ENCODE assay signal across 13 cellular contexts in genomic region chr10:73797324-73798025, GRCh38.
"Had no signal": no experiment of that assay in that cellular context is flagged by ENCODE, and none has a peak within 500 bp of the region (broad histone marks: within the 10 kb centered on the region; RNA-seq: fewer than 3 reads in every experiment).

No MANE protein-coding gene starts in this region.

- H3K9me3 ChIP-seq: breast epithelium, heart right ventricle, right atrium auricular region, transverse colon had no signal

- DNase-seq: anterior cingulate cortex; heart right ventricle; stimulated activated naive CD4-positive, alpha-beta T cell; substantia nigra; transverse colon had no signal

- H3K4me3 ChIP-seq: breast epithelium, heart right ventricle, right atrium auricular region, smooth muscle cell, transverse colon had no signal

- H3K27ac Mint-ChIP-seq: activated naive CD8-positive, alpha-beta T cell; activated T-helper 2 cell treated with anti-CD3 and anti-CD28 coated beads, Interferon-gamma antibody, Interleukin-2, Interleukin-4, amounts not matched to agents 10 μg/mL and 5 μg/mL and 100 μg/mL, durations not matched to agents 14 hours and 24 hours and 36 hours; memory B cell had no signal

- H3K27me3 ChIP-seq: breast epithelium, heart right ventricle, right atrium auricular region, transverse colon had no signal

- H3K4me2 ChIP-seq: smooth muscle cell had no signal

- H3K9me3 Mint-ChIP-seq: activated T-helper 2 cell treated with anti-CD3 and anti-CD28 coated beads, Interferon-gamma antibody, Interleukin-2, Interleukin-4, amounts not matched to agents 10 μg/mL and 5 μg/mL and 100 μg/mL, durations not matched to agents 14 hours and 24 hours and 36 hours; memory B cell had no signal

- H3K27me3 Mint-ChIP-seq: activated naive CD8-positive, alpha-beta T cell; memory B cell had no signal

- H3K4me1 ChIP-seq: breast epithelium, heart right ventricle, right atrium auricular region, transverse colon had no signal

- H3K27ac ChIP-seq: breast epithelium, heart right ventricle, right atrium auricular region, transverse colon had no signal

- H3K4me3 Mint-ChIP-seq: activated naive CD8-positive, alpha-beta T cell; memory B cell had no signal

- ATAC-seq: activated CD4-positive, CD25-positive, alpha-beta regulatory T cell treated with anti-CD3 and anti-CD28 coated beads, Interleukin-2, amount 50 U/mL, for 24 hours; heart right ventricle; left lobe of liver had no signal
